Comparison of ENCODE assay signal across 26 cellular contexts in the genomic region with DNA sequence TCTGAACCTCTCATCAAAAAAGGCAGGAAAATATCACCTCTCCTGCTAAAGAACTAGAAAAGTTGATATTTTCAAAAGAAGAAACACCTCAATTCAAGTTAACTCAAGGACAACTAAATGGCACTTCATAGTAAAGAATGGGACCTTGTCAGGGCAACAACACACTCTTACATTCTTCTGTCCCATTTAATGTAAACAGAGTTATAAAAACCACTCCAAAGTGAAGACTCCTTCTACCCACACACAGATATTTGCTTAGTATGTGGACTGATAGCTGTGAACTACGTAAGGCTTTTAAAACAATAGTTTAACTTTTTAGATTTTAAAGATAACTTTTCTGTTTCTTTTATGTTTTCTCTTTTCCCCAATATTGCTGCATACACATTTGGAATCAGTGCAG.
"Had no signal": no experiment of that assay in that cellular context is flagged by ENCODE, and none has a peak within 500 bp of the region (broad histone marks: within the 10 kb centered on the region; RNA-seq: fewer than 3 reads in every experiment).

No MANE protein-coding gene starts in this region.

- H3K9me3 ChIP-seq: testis, thoracic aorta, thyroid gland, tibial artery, transverse colon, uterus, vagina had no signal

- H3K4me3 ChIP-seq: stomach, suprapubic skin, testis, thoracic aorta, thyroid gland, tibial artery, tibial nerve, transverse colon, upper lobe of left lung, uterus, vagina had no signal

- DNase-seq: stimulated activated CD4-positive, alpha-beta T cell treated with anti-CD3 and anti-CD28 coated beads, Interleukin-2, amount 100 ng/mL, for 48 hours; stimulated activated CD4-positive, alpha-beta T cell treated with anti-CD3 and anti-CD28 coated beads, Interleukin-4, amount 100 ng/mL, for 1 hour; stimulated activated CD4-positive, alpha-beta T cell treated with anti-CD3 and anti-CD28 coated beads, Interleukin-4, amount 100 ng/mL, for 24 hours; stimulated activated CD4-positive, alpha-beta T cell treated with anti-CD3 and anti-CD28 coated beads, Interleukin-4, amount 100 ng/mL, for 4 hours; stimulated activated CD8-positive, alpha-beta memory T cell treated with anti-CD3 and anti-CD28 coated beads, Interleukin-4, amount 100 ng/mL, for 48 hours; stimulated activated naive B cell treated with anti-CD40 and anti-IgM and Interleukin-4, amounts not matched to agents 10 μg/mL and 1 μg/mL and 100 μg/mL, for 72 hours; stimulated activated naive CD4-positive, alpha-beta T cell; stimulated activated naive CD4-positive, alpha-beta T cell treated with Interleukin-2 at 50 U/mL for 16 hours; stimulated activated naive CD8-positive, alpha-beta T cell treated with anti-CD3 and anti-CD28 coated beads, Interleukin-15, amount 100 ng/mL, for 72 hours; stimulated activated naive CD8-positive, alpha-beta T cell treated with anti-CD3 and anti-CD28 coated beads, Interleukin-15, Interleukin-2, amounts not matched to agents 100 U/mL and 50 U/mL, for 24 hours; stomach; substantia nigra; testis; thyroid gland; tibial artery; transverse colon; trophoblast cell; upper lobe of left lung; uterus had no signal

- H3K36me3 ChIP-seq: stomach, suprapubic skin, thoracic aorta, thyroid gland, tibial artery, transverse colon, upper lobe of left lung, uterus, vagina had no signal

- H3K4me1 ChIP-seq: stomach, suprapubic skin, testis, thyroid gland, tibial artery, tibial nerve, transverse colon, upper lobe of left lung, uterus, vagina had no signal

- H3K27ac ChIP-seq: stomach, suprapubic skin, testis, thoracic aorta, thyroid gland, tibial artery, tibial nerve, transverse colon, upper lobe of left lung, uterus, vagina had no signal

- ATAC-seq: stimulated activated effector memory CD8-positive, alpha-beta T cell treated with anti-CD3 and anti-CD28 coated beads, Interleukin-12 subunit alpha, Interleukin-12 subunit beta, amount 100 ng/mL, for 72 hours; stimulated activated memory B cell treated with anti-CD40 and anti-IgM and Interleukin-4, amounts not matched to agents 10 μg/mL and 1 μg/mL and 100 μg/mL, for 72 hours; stimulated activated naive B cell treated with anti-CD40 and anti-IgM and Interleukin-4, amounts not matched to agents 10 μg/mL and 1 μg/mL and 100 μg/mL, for 72 hours; stimulated activated naive CD8-positive, alpha-beta T cell treated with anti-CD3 and anti-CD28 coated beads, Interleukin-15, amount 100 ng/mL, for 72 hours; stimulated activated naive CD8-positive, alpha-beta T cell treated with anti-CD3 and anti-CD28 coated beads, Interleukin-15, Interleukin-2, amounts not matched to agents 100 U/mL and 50 U/mL, for 24 hours had no signal

- FAIRE-seq: urothelium cell line had no signal

- H3K27me3 ChIP-seq: stomach, suprapubic skin, testis, thyroid gland, tibial artery, tibial nerve, transverse colon, upper lobe of left lung, uterus, vagina had no signal
